Comparison of ENCODE assay signal across 8 cellular contexts in the genomic region with DNA sequence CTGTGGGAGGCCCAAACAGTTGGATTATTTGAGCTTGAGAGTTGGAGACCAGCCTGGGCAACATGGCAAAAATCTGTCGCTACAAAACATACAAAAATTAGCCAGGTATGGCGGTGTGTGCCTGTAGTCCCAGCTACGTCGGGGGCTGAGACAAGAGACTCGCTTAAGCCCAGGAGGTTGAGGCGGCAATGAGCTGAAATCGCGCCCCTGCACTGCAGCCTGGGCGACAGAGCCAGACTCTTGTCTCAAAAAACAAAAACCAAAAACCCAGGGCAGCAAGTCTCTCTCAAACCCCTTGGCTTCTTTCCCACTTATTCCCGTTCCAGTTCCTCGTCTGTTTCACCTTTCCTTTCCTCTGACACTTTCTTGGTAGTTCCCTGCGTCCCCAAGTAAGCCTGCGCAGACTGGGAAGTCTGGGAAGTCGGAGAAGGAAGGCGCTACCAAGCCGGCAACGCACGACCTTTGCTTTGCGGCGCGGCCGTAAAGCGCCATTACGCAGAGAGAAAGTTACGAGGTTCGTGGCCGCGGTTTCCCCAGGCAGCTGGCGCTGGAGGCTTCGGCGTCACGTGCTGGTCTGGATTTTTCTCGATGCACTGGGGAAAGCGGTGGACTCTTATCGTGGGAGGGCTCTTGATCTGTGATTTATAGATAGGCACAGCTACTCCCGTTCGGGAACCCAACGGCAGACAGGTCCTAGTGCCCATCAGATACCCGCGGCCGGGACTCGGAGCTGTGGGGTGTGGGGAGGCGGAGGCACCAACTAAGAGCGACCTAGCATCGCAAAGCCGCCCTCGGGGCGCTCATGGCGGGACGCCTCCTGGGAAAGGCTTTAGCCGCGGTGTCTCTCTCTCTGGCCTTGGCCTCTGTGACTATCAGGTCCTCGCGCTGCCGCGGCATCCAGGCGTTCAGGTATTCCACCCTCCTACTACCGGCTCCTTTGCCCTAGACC. TPM values are rescaled to one million over a fixed set of nuclear protein-coding genes. Genes with fewer than 3 reads are reported as not detected.
DNase-seq lines count a peak whose midpoint lies in the region; ATAC-seq and TF ChIP-seq lines count a peak whose summit lies in the region.

Gene NUDT9, plus strand, starts transcription at position 470 of the 949 bp plus-strand sequence. Its CDS starts 333 bp downstream, at position 803.

- H4K20me1 ChIP-seq in PC-9 (ENCODE audit: insufficient read depth) = no peaks in the 10 kb centered on the region

- peaks cover 13% of the 10 kb centered on the region; the same call in 1 of the 2 replicates for H3K4me1 ChIP-seq in PC-9 (replicated peaks; ENCODE audit: insufficient read depth)
- peaks cover 14 to 48% of the 10 kb centered on the region in 2 donors for H3K4me1 ChIP-seq in mucosa of rectum (ENCODE audit: control insufficient read depth in 2 of 2, insufficient read depth in 2 of 2, low read length in 2 of 2)

- peak within 1 kb of the TSS; percentile 88 for H3K4me2 ChIP-seq in PC-9

- CTCF ChIA-PET in PC-9 (lab: Charles Lee) = no interaction called here

- H3K27ac ChIP-seq in PC-9 (peak within 1 kb of the TSS; percentile 80), mucosa of rectum (ENCODE audit: low read depth in 2 of 2, low read length in 2 of 2) (peak within 1 kb of the TSS; percentile 94)

- H3K27me3 ChIP-seq in PC-9 (ENCODE audit: insufficient read depth, low read depth) (no peaks in the 10 kb centered on the region), mucosa of rectum (ENCODE audit: control insufficient read depth in 2 of 2, insufficient read depth in 2 of 2, low read length in 2 of 2) (no peaks in the 10 kb centered on the region)

- intact Hi-C loops in PC-9 (cut with micrococcal nuclease; ENCODE audit: unreplicated experiment) = loop anchor here (2.0 kb wide), 1 partner anchor 32 kb away; the partner anchor contains the start of gene HSD17B11

- ATAC-seq in GM21619 (IDR thresholded peaks at IDR 0.05; ENCODE audit: unreplicated experiment) = peak; percentile 81

- H3K9me3 ChIP-seq in PC-9 (ENCODE audit: insufficient read depth, low read depth) (no peaks in the 10 kb centered on the region), mucosa of rectum (ENCODE audit: control insufficient read depth in 2 of 2, low read length in 2 of 2) (no peaks in the 10 kb centered on the region)

- peak within 1 kb of the TSS; percentile 70 for H3K4me3 ChIP-seq in Jurkat, Clone E6-1 (ENCODE audit: low read length)
- peak within 1 kb of the TSS; percentile 87 for H3K4me3 ChIP-seq in PC-9
- H3K4me3 ChIP-seq in epithelial cell of proximal tubule (ENCODE audit: low read depth, low read length) = peak within 1 kb of the TSS; percentile 97
- peak within 1 kb of the TSS; percentile 95 to 99 for H3K4me3 ChIP-seq in mucosa of rectum (ENCODE audit: low read length in 2 of 2)

- peaks cover 37% of the 10 kb centered on the region for H3K79me2 ChIP-seq in PC-9 (ENCODE audit: low read depth)

- POLR2A ChIA-PET in PC-9 (lab: Charles Lee; ENCODE audit: unreplicated experiment) = interaction anchor here (0.6 to 1.4 kb wide), 4 partner anchors 18 to 444 kb away, joined by 3 to 5 read pairs (median 4); partner anchors contain the start of gene HSD17B11

- no peaks in the 10 kb centered on the region for H3F3A ChIP-seq in PC-9 (ENCODE audit: insufficient read depth, low read depth)

- no peak for TF ChIP-seq CTCF in PC-9 (conservative IDR thresholded peaks at IDR 0.05)
- TF ChIP-seq CTCF in epithelial cell of proximal tubule (conservative IDR thresholded peaks at IDR 0.05; ENCODE audit: low read depth, low read length) = no peak

- H3K9ac ChIP-seq in mucosa of rectum (ENCODE audit: low read depth in 1 of 2, low read length in 2 of 2) = peak within 1 kb of the TSS; percentile 94 to 96

- no peaks in the 10 kb centered on the region for H3K36me3 ChIP-seq in PC-9 (ENCODE audit: low read depth)
- H3K36me3 ChIP-seq in mucosa of rectum (ENCODE audit: control insufficient read depth in 2 of 2, insufficient read depth in 2 of 2, low read length in 2 of 2) = no peaks in the 10 kb centered on the region

- peak within 1 kb of the TSS; percentile 92 for H2AFZ ChIP-seq in PC-9

- no peaks in the 10 kb centered on the region for H3K9me2 ChIP-seq in PC-9 (ENCODE audit: insufficient read depth)

- DNase-seq in DMS53 (lab: John Stamatoyannopoulos, UW) (peak; percentile 93), PC-9 (peak; percentile 74 to 83), epithelial cell of proximal tubule (ENCODE audit: low read depth) (peak; percentile 82)
- DNase-seq in Jurkat, Clone E6-1 (ENCODE audit: low read depth, low spot score) = peak; percentile 84
- DNase-seq in activated T-cell treated with anti-CD3 and anti-CD28 coated beads, Interleukin-2, amount 50 U/mL, for 1 hour = peak; percentile 87
- DNase-seq in stimulated activated CD8-positive, alpha-beta memory T cell treated with anti-CD3 and anti-CD28 coated beads, Interleukin-4, amount 100 ng/mL, for 48 hours = peak; percentile 90

- BruUV-seq in PC-9 (replicated peaks; lab: Mats Ljungman, UMichigan) = TSS peak; percentile 96

RNA-seq across cellular contexts. Expression of gene NUDT9, which starts in this region (rescaled TPM):
- polyA plus RNA-seq in Jurkat, Clone E6-1 (2012; ENCODE audit: insufficient read depth, insufficient read length) = 17.8 TPM
- total RNA-seq in PC-9 (2021) = 14.7 and 15.3 TPM in 2 replicates
- total RNA-seq in epithelial cell of proximal tubule = 23.0 and 26.3 TPM in 2 replicates

Comparison
In these comparisons a context has a peak if more than half of its experiments do, and no peak if none do; other contexts are left out.
1. Peak in every context shown above with its lines: DNase-seq, ATAC-seq, H3K4me3 ChIP-seq and H3K27ac ChIP-seq.